13 cellular contexts compared by ENCODE assay signal in the genomic region with DNA sequence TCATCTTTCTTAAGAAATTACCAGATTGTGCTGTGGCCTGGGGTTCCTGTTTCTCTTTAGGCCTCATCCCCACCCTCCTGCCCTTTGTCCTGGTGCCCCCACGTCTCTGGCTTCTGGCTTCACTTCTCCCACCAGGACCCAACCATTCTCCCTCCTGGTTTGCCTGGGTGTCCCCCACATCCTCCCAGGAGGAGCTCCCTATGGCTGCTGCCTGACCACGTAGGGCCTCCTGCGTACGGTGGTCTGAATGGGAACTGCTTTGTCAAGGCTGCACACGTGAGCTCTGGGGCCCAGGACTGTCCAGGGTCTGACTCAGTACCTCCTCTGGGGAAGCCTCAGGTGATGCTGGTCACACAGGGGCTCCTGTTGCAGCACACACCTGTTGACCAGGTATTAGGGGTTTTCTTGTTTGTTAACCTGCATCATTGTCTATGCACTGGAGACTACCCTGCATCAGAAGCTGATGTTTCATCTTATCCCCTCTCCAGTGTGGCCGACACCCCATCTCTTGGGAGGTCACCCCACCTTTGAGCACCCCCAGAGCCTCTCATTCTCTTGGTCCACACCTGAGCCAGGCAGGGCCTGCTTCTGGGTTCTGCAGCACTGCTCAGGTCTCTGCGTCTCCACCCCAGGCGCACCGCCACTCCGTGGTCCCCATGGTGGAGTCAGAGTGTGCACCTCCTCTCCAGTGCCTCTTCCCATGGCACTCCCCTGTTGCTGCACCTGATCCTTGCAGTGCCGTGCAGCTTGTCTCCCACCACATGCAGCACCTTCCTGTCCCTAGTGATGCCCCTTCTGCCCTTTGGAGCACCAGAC.
"Had no signal": no experiment of that assay in that cellular context is flagged by ENCODE, and none has a peak within 500 bp of the region (broad histone marks: within the 10 kb centered on the region; RNA-seq: fewer than 3 reads in every experiment).

No MANE protein-coding gene starts in this region.

- H3K27ac Mint-ChIP-seq: activated naive CD8-positive, alpha-beta T cell treated with anti-CD3 and anti-CD28 coated beads, Interleukin-2, amount 10 ng/mL, durations not matched to agents 7 days and 5 days had no signal

- H3K27ac ChIP-seq: breast epithelium, foreskin keratinocyte, parathyroid adenoma had no signal

- DNase-seq: activated CD4-positive, alpha-beta T cell treated with anti-CD3 and anti-CD28 coated beads for 1 hour; activated effector memory CD4-positive, alpha-beta T cell treated with Interleukin-2 at 50 U/mL for 16 hours; activated naive CD8-positive, alpha-beta T cell treated with anti-CD3 and anti-CD28 coated beads, Interleukin-2, amount 10 ng/mL, durations not matched to agents 7 days and 5 days; aorta; foreskin keratinocyte; head of caudate nucleus; left colon; retina had no signal

- H3K4me3 Mint-ChIP-seq: activated naive CD8-positive, alpha-beta T cell treated with anti-CD3 and anti-CD28 coated beads, Interleukin-2, amount 10 ng/mL, durations not matched to agents 7 days and 5 days; neural crest cell had no signal

- ATAC-seq: foreskin keratinocyte, left colon, SK-N-SH treated with all-trans-retinoic acid at 6 μM for 48 hours had no signal

- H3K27me3 Mint-ChIP-seq: activated naive CD8-positive, alpha-beta T cell treated with anti-CD3 and anti-CD28 coated beads, Interleukin-2, amount 10 ng/mL, durations not matched to agents 7 days and 5 days had no signal

- H3K4me1 Mint-ChIP-seq: neural crest cell had no signal

- H3K4me3 ChIP-seq: breast epithelium, skin epidermis had no signal

- H3K4me1 ChIP-seq: breast epithelium, foreskin keratinocyte, parathyroid adenoma had no signal

- H3K9me3 Mint-ChIP-seq: activated naive CD8-positive, alpha-beta T cell treated with anti-CD3 and anti-CD28 coated beads, Interleukin-2, amount 10 ng/mL, durations not matched to agents 7 days and 5 days; neural crest cell had no signal

- H3K9me3 ChIP-seq: breast epithelium had no signal

- H3K27me3 ChIP-seq: breast epithelium, foreskin keratinocyte had no signal
